Comparison of ENCODE assay signal across 19 cellular contexts in the genomic region with DNA sequence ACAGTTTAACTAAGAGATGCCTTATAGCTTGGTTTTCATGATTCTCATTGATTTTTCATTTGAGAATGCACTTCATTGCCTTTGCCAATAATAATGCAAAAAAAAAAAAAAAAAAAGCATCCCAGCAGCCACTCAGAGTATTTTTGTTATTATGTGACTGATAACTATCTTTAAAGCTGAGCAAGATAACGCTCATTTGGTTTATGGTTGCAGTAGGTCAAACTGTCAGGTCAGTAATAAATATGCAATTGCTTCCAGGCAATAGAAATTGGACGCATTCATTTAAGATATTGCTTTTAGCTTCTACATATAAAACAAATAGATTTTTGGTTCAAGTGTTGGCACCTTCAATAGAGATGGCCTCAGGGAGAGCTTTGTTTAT.
DNase-seq lines count a peak whose midpoint lies in the region; ATAC-seq and TF ChIP-seq lines count a peak whose summit lies in the region.
"Had no signal": no experiment of that assay in that cellular context is flagged by ENCODE, and none has a peak within 500 bp of the region (broad histone marks: within the 10 kb centered on the region; RNA-seq: fewer than 3 reads in every experiment).

No MANE protein-coding gene starts in this region.

- H3K9ac ChIP-seq in neural progenitor cell, result no peak overlapping the region
- H3K9ac ChIP-seq: BLaER1 had no signal

- H2AFZ ChIP-seq in neural progenitor cell (replicated peaks), result no peak overlapping the region
- H2AFZ ChIP-seq: GM23338 had no signal

- no peak for ATAC-seq in SK-N-SH treated with all-trans-retinoic acid at 6 μM for 48 hours
- ATAC-seq: CD8-positive, alpha-beta T cell; GM12878; GM23338; HCT116 had no signal

- H3K27ac Mint-ChIP-seq in neural progenitor cell, result peak overlapping the region; percentile 39
- H3K27ac Mint-ChIP-seq: CD4-positive, CD25-positive, alpha-beta regulatory T cell; CD8-positive, alpha-beta T cell; GM23338 had no signal

- no peaks in the 10 kb centered on the region for H3K9me3 ChIP-seq in neural progenitor cell (ENCODE audit: low read depth)
- H3K9me3 ChIP-seq: BLaER1 had no signal

- POLR2A ChIA-PET in HEK293T (lab: Yijun Ruan, JAX), result no interaction called here

- H3K27me3 ChIP-seq in neural progenitor cell, result no peaks in the 10 kb centered on the region
- H3K27me3 ChIP-seq: BLaER1 had no signal

- peaks cover 13% of the 10 kb centered on the region for H3K36me3 Mint-ChIP-seq in neural progenitor cell
- H3K36me3 Mint-ChIP-seq: CD4-positive, CD25-positive, alpha-beta regulatory T cell; CD8-positive, alpha-beta T cell had no signal

- no peak overlapping the region for H3K4me3 Mint-ChIP-seq in neural progenitor cell
- H3K4me3 Mint-ChIP-seq: CD4-positive, CD25-positive, alpha-beta regulatory T cell; CD8-positive, alpha-beta T cell; GM23338; H9 had no signal

- no peak overlapping the region for H3K4me2 ChIP-seq in neural progenitor cell
- H3K4me2 ChIP-seq: BLaER1, GM23338 had no signal

- H3K4me1 ChIP-seq in neural progenitor cell, result no peaks in the 10 kb centered on the region

- H3K27me3 Mint-ChIP-seq in neural progenitor cell (ENCODE audit: insufficient read depth, low read depth), result peaks cover 2% of the 10 kb centered on the region

- H3F3A ChIP-seq in neural progenitor cell (ENCODE audit: low read depth), result no peaks in the 10 kb centered on the region

- CTCF ChIA-PET in HEK293T (lab: Yijun Ruan, JAX), result interaction anchor here (0.8 kb wide), 1 partner anchor 383 kb away, joined by 3 read pairs; no protein-coding TSS in a partner anchor

- no peaks in the 10 kb centered on the region for H3K9me3 Mint-ChIP-seq in neural progenitor cell
- H3K9me3 Mint-ChIP-seq: CD4-positive, CD25-positive, alpha-beta regulatory T cell; CD8-positive, alpha-beta T cell; GM23338; H9 had no signal

- H3K4me1 Mint-ChIP-seq in neural progenitor cell, result peaks cover 2% of the 10 kb centered on the region

- no peak overlapping the region for H3K27ac ChIP-seq in neural progenitor cell
- H3K27ac ChIP-seq in caudate nucleus (ENCODE audit: low read depth, low read length), result no peak overlapping the region
- H3K27ac ChIP-seq: BLaER1, C4-2B had no signal

- no peaks in the 10 kb centered on the region for H3K36me3 ChIP-seq in neural progenitor cell
- H3K36me3 ChIP-seq: BLaER1 had no signal

- H3K79me2 ChIP-seq in neural progenitor cell (ENCODE audit: low read depth), result no peaks in the 10 kb centered on the region

- H3K4me3 ChIP-seq in neural progenitor cell, result no peak overlapping the region
- H3K4me3 ChIP-seq: BLaER1, GM12878, GM23338 had no signal

- no peak for TF ChIP-seq CTCF in neural progenitor cell (IDR thresholded peaks at IDR 0.05)

- DNase-seq in HEK293T (ENCODE audit: extremely low spot score) (no peak), NCI-H146 (lab: John Stamatoyannopoulos, UW) (peak; percentile 31), neural progenitor cell (ENCODE audit: low spot score) (no peak), SIG-M5 treated with dmso at 0.1 percent for 504 hours (lab: John Stamatoyannopoulos, UW; ENCODE audit: unreplicated experiment) (no peak), ecto neural progenitor cell (ENCODE audit: low spot score) (no peak), caudate nucleus (lab: John Stamatoyannopoulos, UW) (no peak)
- DNase-seq: CD4-positive, CD25-positive, alpha-beta regulatory T cell; CD8-positive, alpha-beta T cell; DMS 273 treated with DMSO at 0.1 percent for 48 hours; DMS79; EL; GDM1; H9 had no signal

- no peaks in the 10 kb centered on the region for H4K20me1 ChIP-seq in neural progenitor cell (ENCODE audit: low read depth)
- H4K20me1 ChIP-seq: BLaER1 had no signal

TF ChIP-seq in HEK293T, 16 proteins besides CTCF, POLR2A, EP300 and RAD21:
- TF ChIP-seq, protein P1, sequence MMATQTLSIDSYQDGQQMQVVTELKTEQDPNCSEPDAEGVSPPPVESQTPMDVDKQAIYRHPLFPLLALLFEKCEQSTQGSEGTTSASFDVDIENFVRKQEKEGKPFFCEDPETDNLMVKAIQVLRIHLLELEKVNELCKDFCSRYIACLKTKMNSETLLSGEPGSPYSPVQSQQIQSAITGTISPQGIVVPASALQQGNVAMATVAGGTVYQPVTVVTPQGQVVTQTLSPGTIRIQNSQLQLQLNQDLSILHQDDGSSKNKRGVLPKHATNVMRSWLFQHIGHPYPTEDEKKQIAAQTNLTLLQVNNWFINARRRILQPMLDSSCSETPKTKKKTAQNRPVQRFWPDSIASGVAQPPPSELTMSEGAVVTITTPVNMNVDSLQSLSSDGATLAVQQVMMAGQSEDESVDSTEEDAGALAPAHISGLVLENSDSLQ (IDR thresholded peaks at IDR 0.05), result peak; percentile 47; the same call in 1 of the 2 replicates
- peak; percentile 81 for TF ChIP-seq ZNF384 (IDR thresholded peaks at IDR 0.05)
- TF ChIP-seq BHLHE40 (IDR thresholded peaks at IDR 0.05; ENCODE audit: borderline replicate concordance), result no peak

TF ChIP-seq in SK-N-SH treated with all-trans-retinoic acid at 6 μM for 48 hours, 23 proteins besides CTCF, POLR2A, EP300 and RAD21:
- TF ChIP-seq TCF4 (CRISPR knock-in tag; IDR thresholded peaks at IDR 0.05; ENCODE audit: borderline replicate concordance) (0 out of 2 replicates have a peak, but pooled peaks have one; percentile 16), ZNF8 (CRISPR knock-in tag; IDR thresholded peaks at IDR 0.05) (no peak)
